ENCODE assay signal across 12 cellular contexts in genomic region chr19:1017906-1018305, GRCh38. TPM values are rescaled to one million over a fixed set of nuclear protein-coding genes. Genes with fewer than 3 reads are reported as not detected.
DNase-seq lines count a peak whose midpoint lies in the region; ATAC-seq and TF ChIP-seq lines count a peak whose summit lies in the region.
"Had no signal": no experiment of that assay in that cellular context is flagged by ENCODE, and none has a peak within 500 bp of the region (broad histone marks: within the 10 kb centered on the region; RNA-seq: fewer than 3 reads in every experiment).

No MANE protein-coding gene starts in this region.

- intact Hi-C loops in Right ventricle myocardium inferior (cut with DNase I), result no loop called here

- peaks cover 0 to 71% of the 10 kb centered on the region in 2 donors for H3K4me1 ChIP-seq in right atrium auricular region
- H3K4me1 ChIP-seq in mucosa of rectum (ENCODE audit: control insufficient read depth in 2 of 2, insufficient read depth in 2 of 2, low read length in 2 of 2), result peaks cover 45 to 52% of the 10 kb centered on the region in 2 donors

- H3K27ac Mint-ChIP-seq in activated T-helper 17 cell treated with anti-CD3 and anti-CD28 coated beads, Interleukin-2, amount 50 U/mL, for 72 hours, result peak overlapping the region; percentile 90

- H3K9me3 ChIP-seq in right atrium auricular region, result no peaks in the 10 kb centered on the region
- no peaks in the 10 kb centered on the region for H3K9me3 ChIP-seq in mucosa of rectum (ENCODE audit: control insufficient read depth in 2 of 2, low read length in 2 of 2)
- H3K9me3 ChIP-seq: pancreas had no signal

- H3K27me3 ChIP-seq in right atrium auricular region (no peaks in the 10 kb centered on the region), mucosa of rectum (ENCODE audit: control insufficient read depth in 2 of 2, insufficient read depth in 2 of 2, low read length in 2 of 2) (no peaks in the 10 kb centered on the region)
- H3K27me3 ChIP-seq: pancreas had no signal

- H3K4me1 Mint-ChIP-seq in activated T-helper 17 cell treated with anti-CD3 and anti-CD28 coated beads, Interleukin-2, amount 50 U/mL, for 72 hours, result peaks cover 15% of the 10 kb centered on the region

- H3K36me3 ChIP-seq in right atrium auricular region (peaks cover 20% of the 10 kb centered on the region), mucosa of rectum (ENCODE audit: control insufficient read depth in 2 of 2, insufficient read depth in 2 of 2, low read length in 2 of 2) (peaks cover 11 to 15% of the 10 kb centered on the region in 2 donors)

- ATAC-seq in Right ventricle myocardium inferior (no peak), GM19035 (IDR thresholded peaks at IDR 0.05; ENCODE audit: unreplicated experiment) (no peak)
- no peak for ATAC-seq in activated T-helper 17 cell treated with anti-CD3 and anti-CD28 coated beads, Interleukin-2, amount 50 U/mL, for 72 hours (replicated peaks)

- H3K36me3 Mint-ChIP-seq in activated T-helper 17 cell treated with anti-CD3 and anti-CD28 coated beads, Interleukin-2, amount 50 U/mL, for 72 hours (ENCODE audit: low read depth), result peaks cover 30% of the 10 kb centered on the region

- H3K4me3 ChIP-seq in right atrium auricular region (no peak overlapping the region), mucosa of rectum (ENCODE audit: low read length in 2 of 2) (peak overlapping the region; percentile 42 to 43)

- no peaks in the 10 kb centered on the region for H3K9me3 Mint-ChIP-seq in activated T-helper 17 cell treated with anti-CD3 and anti-CD28 coated beads, Interleukin-2, amount 50 U/mL, for 72 hours

- H3K27ac ChIP-seq in right atrium auricular region, result peak overlapping the region; percentile 53 to 94
- peak overlapping the region; percentile 78 to 87 for H3K27ac ChIP-seq in mucosa of rectum (ENCODE audit: low read depth in 2 of 2, low read length in 2 of 2)

- H3K9ac ChIP-seq in mucosa of rectum (ENCODE audit: low read depth in 1 of 2, low read length in 2 of 2), result peak overlapping the region in 1 of 2 donors; percentile 46

- no peak for DNase-seq in right atrium auricular region (ENCODE audit: low spot score)
- no peak for DNase-seq in Right ventricle myocardium inferior (ENCODE audit: missing footprints)
- DNase-seq in NCI-H2029 treated with DMSO at 0.1 percent for 48 hours (lab: John Stamatoyannopoulos, UW), result no peak
- DNase-seq in NCI-H774 (lab: John Stamatoyannopoulos, UW), result no peak
- DNase-seq in NCI-H187 (lab: John Stamatoyannopoulos, UW), result no peak
- DNase-seq: C1 segment of cervical spinal cord had no signal

- H3K27me3 Mint-ChIP-seq in activated T-helper 17 cell treated with anti-CD3 and anti-CD28 coated beads, Interleukin-2, amount 50 U/mL, for 72 hours, result no peaks in the 10 kb centered on the region

- TF ChIP-seq CTCF in right atrium auricular region (IDR thresholded peaks at IDR 0.05), result no peak

- peak overlapping the region; percentile 91 for H3K4me3 Mint-ChIP-seq in activated T-helper 17 cell treated with anti-CD3 and anti-CD28 coated beads, Interleukin-2, amount 50 U/mL, for 72 hours

RNA-seq across cellular contexts. Expression of gene TMEM259, which starts 3.0 kb away (rescaled TPM):
- total RNA-seq in right atrium auricular region (100 to 1,000 TPM; 129 to 170 TPM), Right ventricle myocardium inferior (106 TPM)
- 100 to 1,000 TPM; 101 to 120 TPM for total RNA-seq in activated T-helper 17 cell treated with anti-CD3 and anti-CD28 coated beads, Interleukin-2, amount 50 U/mL, for 72 hours

RNA-seq across cellular contexts. Expression of gene RNU6-2, which starts 3.4 kb away (rescaled TPM):
- not detected for total RNA-seq in right atrium auricular region
- total RNA-seq in Right ventricle myocardium inferior, result not detected
- total RNA-seq in activated T-helper 17 cell treated with anti-CD3 and anti-CD28 coated beads, Interleukin-2, amount 50 U/mL, for 72 hours, result not detected
- total RNA-seq: endothelial cell of umbilical vein, M059J, pancreas had no signal

RNA-seq across cellular contexts. Expression of gene CNN2, which starts 8.5 kb away (rescaled TPM):
- total RNA-seq in right atrium auricular region, result 10 to 100 TPM; 47.8 to 48.5 TPM
- 69.3 TPM for total RNA-seq in Right ventricle myocardium inferior
- total RNA-seq in activated T-helper 17 cell treated with anti-CD3 and anti-CD28 coated beads, Interleukin-2, amount 50 U/mL, for 72 hours, result 100 to 1,000 TPM; 152 to 246 TPM

RNA-seq across cellular contexts. Expression of gene GRIN3B, which starts 17.7 kb away (rescaled TPM):
- under 1 TPM in 1 of 2 donors, not detected in 1; 0.12 TPM for total RNA-seq in right atrium auricular region
- 0.35 TPM for total RNA-seq in Right ventricle myocardium inferior
- under 1 TPM in 1 of 2 donors, not detected in 1; 0.21 TPM for total RNA-seq in activated T-helper 17 cell treated with anti-CD3 and anti-CD28 coated beads, Interleukin-2, amount 50 U/mL, for 72 hours
- total RNA-seq: M059J, pancreas had no signal

RNA-seq across cellular contexts. Expression of gene ABCA7, which starts 22.0 kb away (rescaled TPM):
- total RNA-seq in right atrium auricular region, result 1 to 10 TPM; 4.8 to 5.9 TPM
- total RNA-seq in Right ventricle myocardium inferior, result 7.7 TPM
- total RNA-seq in activated T-helper 17 cell treated with anti-CD3 and anti-CD28 coated beads, Interleukin-2, amount 50 U/mL, for 72 hours, result 10 to 100 TPM; 21.8 to 31.2 TPM

Comparison
In these comparisons a context has a peak if more than half of its experiments do, and no peak if none do; other contexts are left out.
1. H3K4me3 ChIP-seq: peak in mucosa of rectum (2 of 2); none in right atrium auricular region (0 of 2).